In the genomic region with DNA sequence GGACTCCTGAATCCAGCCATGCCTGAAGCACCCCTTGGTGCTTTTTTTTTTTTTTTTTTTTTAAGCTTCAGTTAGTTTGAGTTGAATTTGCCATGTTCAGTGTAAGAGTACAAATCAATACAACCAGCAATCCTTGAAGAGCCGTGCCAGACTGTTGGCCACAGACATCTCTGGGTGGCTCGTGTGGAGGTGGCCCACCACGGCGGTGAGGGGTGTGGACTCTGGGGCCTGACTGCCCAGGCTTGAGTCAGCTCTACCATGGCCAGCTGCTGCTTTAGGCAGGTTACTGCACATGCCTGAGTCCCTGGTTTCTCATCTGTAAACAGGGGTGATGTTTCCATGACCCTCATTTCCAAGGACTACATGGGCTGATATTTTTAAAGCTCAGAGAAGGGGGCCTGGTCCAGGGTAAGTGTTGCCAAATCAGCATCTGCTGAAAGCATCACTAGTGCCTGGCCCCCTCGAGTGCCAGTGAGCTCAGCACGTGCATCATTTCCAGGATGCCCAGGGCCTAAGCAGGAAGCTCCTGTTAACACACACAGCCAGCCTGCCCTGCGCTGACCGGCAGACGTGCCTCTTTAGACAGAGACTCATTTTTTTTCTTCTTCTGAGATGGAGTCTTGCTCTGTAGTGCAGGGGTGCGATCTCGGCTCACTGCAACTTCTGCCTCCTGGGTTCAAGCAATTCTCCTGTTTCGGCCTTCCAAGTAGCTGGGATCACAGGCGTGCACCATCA, we compare ENCODE assay signal across 8 cellular contexts.
"Had no signal": no experiment of that assay in that cellular context is flagged by ENCODE, and none has a peak within 500 bp of the region (broad histone marks: within the 10 kb centered on the region; RNA-seq: fewer than 3 reads in every experiment).

No MANE protein-coding gene starts in this region.

- H3K27ac ChIP-seq: HL-60 had no signal

- H3K36me3 ChIP-seq: HAP-1 had no signal

- DNase-seq: GOT3, H7, HFFc6 had no signal

- H3K27ac Mint-ChIP-seq: HFFc6, IgD-negative memory B cell had no signal

- ATAC-seq: HCT116, HepG2 had no signal

- H3K36me3 Mint-ChIP-seq: IgD-negative memory B cell had no signal

- H3K4me3 ChIP-seq: HAP-1 had no signal

- FAIRE-seq: HepG2 had no signal

- H3K9me3 ChIP-seq: HAP-1 had no signal

- H3K4me3 Mint-ChIP-seq: HFFc6, IgD-negative memory B cell had no signal

- H3K9me3 Mint-ChIP-seq: HFFc6, IgD-negative memory B cell had no signal
